21 cellular contexts compared by ENCODE assay signal in genomic region chr13:112188298-112188610, GRCh38.
A peak's percentile ranks its signal among the peaks of the same experiment; 100 is the strongest.
DNase-seq lines count a peak whose midpoint lies in the region; ATAC-seq and TF ChIP-seq lines count a peak whose summit lies in the region.
"Had no signal": no experiment of that assay in that cellular context is flagged by ENCODE, and none has a peak within 500 bp of the region (broad histone marks: within the 10 kb centered on the region; RNA-seq: fewer than 3 reads in every experiment).

No MANE protein-coding gene starts in this region.

- H3K9me3 Mint-ChIP-seq in CD14-positive monocyte (peaks cover 24 to 46% (median 33%) of the 10 kb centered on the region in 7 donors), endodermal cell (peaks cover 7% of the 10 kb centered on the region)
- peaks cover 6% of the 10 kb centered on the region in 2 donors for H3K9me3 Mint-ChIP-seq in stimulated activated naive B cell treated with anti-CD40 and anti-IgM and Interleukin-4, amounts not matched to agents 10 μg/mL and 1 μg/mL and 100 μg/mL, for 72 hours
- peaks cover 5% of the 10 kb centered on the region for H3K9me3 Mint-ChIP-seq in activated T-helper 1 cell treated with anti-CD3 and anti-CD28 coated beads, Interleukin-12 subunit alpha, Interleukin-12 subunit beta, Interleukin-2, Interleukin-4 antibody, amounts not matched to agents 30 ng/mL and 10 ng/mL and 1 ng/mL, durations not matched to agents 14 hours and 24 hours and 36 hours

- DNase-seq in CD14-positive monocyte (ENCODE audit: low spot score): peak; percentile 22
- no peak for DNase-seq in endodermal cell
- DNase-seq in sigmoid colon: peak; percentile 33
- peak; percentile 9 to 42 for DNase-seq in aorta
- DNase-seq in NK-92 treated with Interleukin-12 subunit alpha and Interleukin-12 subunit beta, amount 100 ng/mL, for 24 hours (lab: John Stamatoyannopoulos, UW): no peak
- no peak for DNase-seq in stimulated activated naive B cell treated with anti-CD40 and anti-IgM and Interleukin-4, amounts not matched to agents 10 μg/mL and 1 μg/mL and 100 μg/mL, for 72 hours
- DNase-seq in activated T-helper 1 cell treated with anti-CD3 and anti-CD28 coated beads, Interleukin-12 subunit alpha, Interleukin-12 subunit beta, Interleukin-2, Interleukin-4 antibody, amounts not matched to agents 30 ng/mL and 10 ng/mL and 1 ng/mL, durations not matched to agents 14 hours and 24 hours and 36 hours (ENCODE audit: low spot score): no peak
- DNase-seq: CD4-positive, alpha-beta T cell; CD8-positive, alpha-beta memory T cell; DMS 273 treated with DMSO at 0.1 percent for 48 hours; DMS79; EL; GDM1; H9; HFFc6 had no signal

- H3K27me3 ChIP-seq in endodermal cell (ENCODE audit: control insufficient read depth, insufficient read depth, low read length, poor library complexity, severe bottlenecking) (no peaks in the 10 kb centered on the region), sigmoid colon (peaks cover 0 to 10% (median 0%) of the 10 kb centered on the region in 3 donors), aorta (ENCODE audit: control insufficient read depth in 1 of 2, insufficient read depth in 2 of 2, low read length in 1 of 2) (no peaks in the 10 kb centered on the region)
- H3K27me3 ChIP-seq: BLaER1 had no signal

- peaks cover 0 to 1% (median 0%) of the 10 kb centered on the region in 3 donors for H3K27me3 Mint-ChIP-seq in CD14-positive monocyte (ENCODE audit: low read depth in 3 of 3)
- H3K27me3 Mint-ChIP-seq in endodermal cell (ENCODE audit: insufficient read depth): peaks cover 3% of the 10 kb centered on the region
- no peaks in the 10 kb centered on the region for H3K27me3 Mint-ChIP-seq in stimulated activated naive B cell treated with anti-CD40 and anti-IgM and Interleukin-4, amounts not matched to agents 10 μg/mL and 1 μg/mL and 100 μg/mL, for 72 hours
- H3K27me3 Mint-ChIP-seq in activated T-helper 1 cell treated with anti-CD3 and anti-CD28 coated beads, Interleukin-12 subunit alpha, Interleukin-12 subunit beta, Interleukin-2, Interleukin-4 antibody, amounts not matched to agents 30 ng/mL and 10 ng/mL and 1 ng/mL, durations not matched to agents 14 hours and 24 hours and 36 hours (ENCODE audit: insufficient read depth): no peaks in the 10 kb centered on the region
- H3K27me3 Mint-ChIP-seq: B cell; CD4-positive, alpha-beta T cell had no signal

- intact Hi-C loops in CD14-positive monocyte (cut with micrococcal nuclease) (no loop called here), sigmoid colon (cut with DNase I) (no loop called here), aorta (cut with DNase I) (no loop called here)
- intact Hi-C loops in activated T-helper 1 cell treated with anti-CD3 and anti-CD28 coated beads, Interleukin-12 subunit alpha, Interleukin-12 subunit beta, Interleukin-2, Interleukin-4 antibody, amounts not matched to agents 30 ng/mL and 10 ng/mL and 1 ng/mL, durations not matched to agents 14 hours and 24 hours and 36 hours (cut with micrococcal nuclease): no loop called here

- TF ChIP-seq EP300 in sigmoid colon (IDR thresholded peaks at IDR 0.05): no peak

- no peak for ATAC-seq in aorta (ENCODE audit: low FRiP score)
- ATAC-seq in stimulated activated naive B cell treated with anti-CD40 and anti-IgM and Interleukin-4, amounts not matched to agents 10 μg/mL and 1 μg/mL and 100 μg/mL, for 72 hours (replicated peaks): no peak
- ATAC-seq: GM12878 had no signal

- no peak overlapping the region for H3K9ac ChIP-seq in endodermal cell (ENCODE audit: extremely low read depth, low read length, poor library complexity, severe bottlenecking)
- H3K9ac ChIP-seq: BLaER1 had no signal

- H3K4me1 Mint-ChIP-seq in CD14-positive monocyte (peaks cover 8% of the 10 kb centered on the region), endodermal cell (no peaks in the 10 kb centered on the region)
- no peaks in the 10 kb centered on the region for H3K4me1 Mint-ChIP-seq in stimulated activated naive B cell treated with anti-CD40 and anti-IgM and Interleukin-4, amounts not matched to agents 10 μg/mL and 1 μg/mL and 100 μg/mL, for 72 hours
- no peaks in the 10 kb centered on the region for H3K4me1 Mint-ChIP-seq in activated T-helper 1 cell treated with anti-CD3 and anti-CD28 coated beads, Interleukin-12 subunit alpha, Interleukin-12 subunit beta, Interleukin-2, Interleukin-4 antibody, amounts not matched to agents 30 ng/mL and 10 ng/mL and 1 ng/mL, durations not matched to agents 14 hours and 24 hours and 36 hours (ENCODE audit: low read depth)
- H3K4me1 Mint-ChIP-seq: B cell; CD8-positive, alpha-beta memory T cell; GM23338; H9 had no signal

- H3K9me3 ChIP-seq in endodermal cell (ENCODE audit: control insufficient read depth, low read length) (no peaks in the 10 kb centered on the region), sigmoid colon (no peaks in the 10 kb centered on the region), aorta (ENCODE audit: control insufficient read depth, low read length) (peaks cover 2% of the 10 kb centered on the region)

- H3K27ac ChIP-seq in endodermal cell (ENCODE audit: low read depth, low read length) (no peak overlapping the region), sigmoid colon (no peak overlapping the region), aorta (ENCODE audit: low read depth in 1 of 2, low read length in 2 of 2) (no peak overlapping the region)
- H3K27ac ChIP-seq: 22Rv1, BLaER1, C4-2B had no signal

- no peak for TF ChIP-seq POLR2A in sigmoid colon (IDR thresholded peaks at IDR 0.05)

- H3K4me1 ChIP-seq in endodermal cell (ENCODE audit: control insufficient read depth, insufficient read depth, low read length): no peaks in the 10 kb centered on the region
- H3K4me1 ChIP-seq in sigmoid colon: no peaks in the 10 kb centered on the region
- no peaks in the 10 kb centered on the region for H3K4me1 ChIP-seq in aorta (ENCODE audit: control insufficient read depth in 1 of 2, insufficient read depth in 2 of 2, low read length in 2 of 2)

- WGBS in endodermal cell (ENCODE audit: insufficient coverage in 1 of 2, insufficient read length in 1 of 2), 2 experiments: 85 to 93% methylated on average over 2 to 6 of the region's 6 CpGs
- WGBS in sigmoid colon, 2 donors: 90 to 92% methylated on average over 6 of the region's 6 CpGs
- 86 to 88% methylated on average over 6 of the region's 6 CpGs for WGBS in aorta, 2 donors

- no peaks in the 10 kb centered on the region for H3K36me3 Mint-ChIP-seq in CD14-positive monocyte
- H3K36me3 Mint-ChIP-seq in endodermal cell (ENCODE audit: low read depth): no peaks in the 10 kb centered on the region
- H3K36me3 Mint-ChIP-seq in stimulated activated naive B cell treated with anti-CD40 and anti-IgM and Interleukin-4, amounts not matched to agents 10 μg/mL and 1 μg/mL and 100 μg/mL, for 72 hours: no peaks in the 10 kb centered on the region
- H3K36me3 Mint-ChIP-seq in activated T-helper 1 cell treated with anti-CD3 and anti-CD28 coated beads, Interleukin-12 subunit alpha, Interleukin-12 subunit beta, Interleukin-2, Interleukin-4 antibody, amounts not matched to agents 30 ng/mL and 10 ng/mL and 1 ng/mL, durations not matched to agents 14 hours and 24 hours and 36 hours (ENCODE audit: low read depth): no peaks in the 10 kb centered on the region
- H3K36me3 Mint-ChIP-seq: CD8-positive, alpha-beta memory T cell had no signal

- H3K4me3 ChIP-seq in endodermal cell (ENCODE audit: low read length) (no peak overlapping the region), sigmoid colon (no peak overlapping the region), aorta (ENCODE audit: low read length in 2 of 2) (no peak overlapping the region)
- H3K4me3 ChIP-seq: BLaER1, GM12878, GM23338 had no signal

- no peaks in the 10 kb centered on the region for H3K36me3 ChIP-seq in endodermal cell (ENCODE audit: control insufficient read depth, insufficient read depth, low read length)
- H3K36me3 ChIP-seq in sigmoid colon: no peaks in the 10 kb centered on the region
- H3K36me3 ChIP-seq in aorta (ENCODE audit: control insufficient read depth in 1 of 2, insufficient read depth in 2 of 2, low read length in 1 of 2): no peaks in the 10 kb centered on the region
- H3K36me3 ChIP-seq: BLaER1 had no signal

- no peak for TF ChIP-seq CTCF in CD14-positive monocyte (IDR thresholded peaks at IDR 0.05)
- peak; percentile 7 for TF ChIP-seq CTCF in endodermal cell (conservative IDR thresholded peaks at IDR 0.05)
- TF ChIP-seq CTCF in sigmoid colon (IDR thresholded peaks at IDR 0.05): no peak

- H3K4me3 Mint-ChIP-seq in CD14-positive monocyte: no peak overlapping the region
- H3K4me3 Mint-ChIP-seq in endodermal cell: no peak overlapping the region
- H3K4me3 Mint-ChIP-seq in stimulated activated naive B cell treated with anti-CD40 and anti-IgM and Interleukin-4, amounts not matched to agents 10 μg/mL and 1 μg/mL and 100 μg/mL, for 72 hours: no peak overlapping the region
- H3K4me3 Mint-ChIP-seq in activated T-helper 1 cell treated with anti-CD3 and anti-CD28 coated beads, Interleukin-12 subunit alpha, Interleukin-12 subunit beta, Interleukin-2, Interleukin-4 antibody, amounts not matched to agents 30 ng/mL and 10 ng/mL and 1 ng/mL, durations not matched to agents 14 hours and 24 hours and 36 hours: no peak overlapping the region
- H3K4me3 Mint-ChIP-seq: B cell; CD4-positive, alpha-beta T cell; CD8-positive, alpha-beta memory T cell; GM23338; H9; HFFc6 had no signal

- peak overlapping the region in 1 of 7 donors; percentile 21 for H3K27ac Mint-ChIP-seq in CD14-positive monocyte
- no peak overlapping the region for H3K27ac Mint-ChIP-seq in endodermal cell
- H3K27ac Mint-ChIP-seq in stimulated activated naive B cell treated with anti-CD40 and anti-IgM and Interleukin-4, amounts not matched to agents 10 μg/mL and 1 μg/mL and 100 μg/mL, for 72 hours: no peak overlapping the region
- no peak overlapping the region for H3K27ac Mint-ChIP-seq in activated T-helper 1 cell treated with anti-CD3 and anti-CD28 coated beads, Interleukin-12 subunit alpha, Interleukin-12 subunit beta, Interleukin-2, Interleukin-4 antibody, amounts not matched to agents 30 ng/mL and 10 ng/mL and 1 ng/mL, durations not matched to agents 14 hours and 24 hours and 36 hours
- H3K27ac Mint-ChIP-seq: B cell; CD4-positive, alpha-beta T cell; CD8-positive, alpha-beta memory T cell; GM23338; H9; HFFc6 had no signal

Comparison
In these comparisons a context has a peak if more than half of its experiments do, and no peak if none do; other contexts are left out.
1. DNase-seq: peak in CD14-positive monocyte (single experiment), sigmoid colon (single experiment) and aorta (2 of 2); none in endodermal cell (single experiment), NK-92 treated with Interleukin-12 subunit alpha and Interleukin-12 subunit beta, amount 100 ng/mL, for 24 hours (single experiment), stimulated activated naive B cell treated with anti-CD40 and anti-IgM and Interleukin-4, amounts not matched to agents 10 μg/mL and 1 μg/mL and 100 μg/mL, for 72 hours (single experiment) and activated T-helper 1 cell treated with anti-CD3 and anti-CD28 coated beads, Interleukin-12 subunit alpha, Interleukin-12 subunit beta, Interleukin-2, Interleukin-4 antibody, amounts not matched to agents 30 ng/mL and 10 ng/mL and 1 ng/mL, durations not matched to agents 14 hours and 24 hours and 36 hours (single experiment).